9 cellular contexts compared by ENCODE assay signal in genomic region chr6:101011165-101011564, GRCh38.
A peak's percentile ranks its signal among the peaks of the same experiment; 100 is the strongest.
DNase-seq lines count a peak whose midpoint lies in the region; ATAC-seq and TF ChIP-seq lines count a peak whose summit lies in the region.
"Had no signal": no experiment of that assay in that cellular context is flagged by ENCODE, and none has a peak within 500 bp of the region (broad histone marks: within the 10 kb centered on the region; RNA-seq: fewer than 3 reads in every experiment).

No MANE protein-coding gene starts in this region.

- H3K9me2 ChIP-seq in MM.1S (replicated peaks; ENCODE audit: insufficient read depth, low read length), result no peaks in the 10 kb centered on the region

- peak overlapping the region; percentile 73 for H3K4me2 ChIP-seq in MM.1S (ENCODE audit: low read depth, low read length)

- H3K9me3 Mint-ChIP-seq in memory B cell, result no peaks in the 10 kb centered on the region
- H3K9me3 Mint-ChIP-seq in natural killer cell treated with Interleukin-12 subunit alpha and Interleukin-12 subunit beta and Interleukin-15 and Interleukin-18, amount 100 ng/mL, for 72 hours, result no peaks in the 10 kb centered on the region

- H2AFZ ChIP-seq in MM.1S (ENCODE audit: low read length), result peak overlapping the region; percentile 26; the same call in 1 of the 2 replicates

- H3K36me3 Mint-ChIP-seq in memory B cell, result no peaks in the 10 kb centered on the region
- no peaks in the 10 kb centered on the region for H3K36me3 Mint-ChIP-seq in natural killer cell treated with Interleukin-12 subunit alpha and Interleukin-12 subunit beta and Interleukin-15 and Interleukin-18, amount 100 ng/mL, for 72 hours

- H3K4me1 ChIP-seq in MM.1S (ENCODE audit: low read length), result peaks cover 39% of the 10 kb centered on the region

- no peaks in the 10 kb centered on the region for H3K36me3 ChIP-seq in MM.1S (replicated peaks; ENCODE audit: insufficient read depth, low read length)

- H4K20me1 ChIP-seq in MM.1S (ENCODE audit: insufficient read depth, low read length), result no peaks in the 10 kb centered on the region

- no peak for TF ChIP-seq CTCF in MM.1S (IDR thresholded peaks at IDR 0.05; ENCODE audit: low read length)

- H3K9ac ChIP-seq in MM.1S (ENCODE audit: low read length), result no peak overlapping the region; the same call in 1 of the 2 replicates

- peak overlapping the region; percentile 8 for H3K4me3 Mint-ChIP-seq in memory B cell
- H3K4me3 Mint-ChIP-seq in natural killer cell treated with Interleukin-12 subunit alpha and Interleukin-12 subunit beta and Interleukin-15 and Interleukin-18, amount 100 ng/mL, for 72 hours, result no peak overlapping the region

- H3K4me1 Mint-ChIP-seq in memory B cell, result peaks cover 19% of the 10 kb centered on the region
- peaks cover 0 to 3% of the 10 kb centered on the region in 2 donors for H3K4me1 Mint-ChIP-seq in natural killer cell treated with Interleukin-12 subunit alpha and Interleukin-12 subunit beta and Interleukin-15 and Interleukin-18, amount 100 ng/mL, for 72 hours (ENCODE audit: low read depth in 2 of 2)

- H3K9me3 ChIP-seq in MM.1S (replicated peaks; ENCODE audit: insufficient read depth, low read length), result no peaks in the 10 kb centered on the region

- no peaks in the 10 kb centered on the region for H3K27me3 Mint-ChIP-seq in memory B cell
- H3K27me3 Mint-ChIP-seq in natural killer cell treated with Interleukin-12 subunit alpha and Interleukin-12 subunit beta and Interleukin-15 and Interleukin-18, amount 100 ng/mL, for 72 hours, result no peaks in the 10 kb centered on the region

- H3K79me2 ChIP-seq in MM.1S (ENCODE audit: low read length), result no peaks in the 10 kb centered on the region

- peak overlapping the region; percentile 88 for H3K27ac Mint-ChIP-seq in memory B cell
- H3K27ac Mint-ChIP-seq in natural killer cell treated with Interleukin-12 subunit alpha and Interleukin-12 subunit beta and Interleukin-15 and Interleukin-18, amount 100 ng/mL, for 72 hours, result no peak overlapping the region

- no peak for DNase-seq in activated CD4-positive, CD25-positive, alpha-beta regulatory T cell treated with anti-CD3 and anti-CD28 coated beads, Interleukin-2, amount 50 U/mL, for 72 hours
- peak; percentile 7 for DNase-seq in H4 (ENCODE audit: low spot score)
- DNase-seq in MM.1S, result peak; percentile 93
- DNase-seq in memory B cell (ENCODE audit: low spot score in 2 of 2), result peak in 1 of 2 donors; percentile 41
- DNase-seq in natural killer cell treated with Interleukin-12 subunit alpha and Interleukin-12 subunit beta and Interleukin-15 and Interleukin-18, amount 100 ng/mL, for 72 hours (ENCODE audit: low spot score), result no peak
- no peak for DNase-seq in COLO829 (ENCODE audit: low spot score)
- no peak for DNase-seq in C1 segment of cervical spinal cord (lab: John Stamatoyannopoulos, UW)

- H3K27me3 ChIP-seq in MM.1S (replicated peaks; ENCODE audit: insufficient read depth, low read length), result no peaks in the 10 kb centered on the region

- ATAC-seq in activated CD4-positive, CD25-positive, alpha-beta regulatory T cell treated with anti-CD3 and anti-CD28 coated beads, Interleukin-2, amount 50 U/mL, for 24 hours, result peak; percentile 36 to 55
- ATAC-seq in memory B cell (ENCODE audit: low read depth), result peak; percentile 98
- ATAC-seq in natural killer cell treated with Interleukin-12 subunit alpha and Interleukin-12 subunit beta and Interleukin-15 and Interleukin-18, amount 100 ng/mL, for 72 hours, result no peak

- H3K4me3 ChIP-seq in MM.1S (ENCODE audit: low read length), result peak overlapping the region; percentile 29; the same call in 1 of the 2 replicates

- peaks cover 22% of the 10 kb centered on the region for H3F3A ChIP-seq in MM.1S (ENCODE audit: insufficient read depth, low read length)

- peak overlapping the region; percentile 80 for H3K27ac ChIP-seq in MM.1S (ENCODE audit: low read length)
- H3K27ac ChIP-seq: C4-2B had no signal

Comparison
In these comparisons a context has a peak if more than half of its experiments do, and no peak if none do; other contexts are left out.
1. ATAC-seq: peak in activated CD4-positive, CD25-positive, alpha-beta regulatory T cell treated with anti-CD3 and anti-CD28 coated beads, Interleukin-2, amount 50 U/mL, for 24 hours (2 of 2) and memory B cell (single experiment); none in natural killer cell treated with Interleukin-12 subunit alpha and Interleukin-12 subunit beta and Interleukin-15 and Interleukin-18, amount 100 ng/mL, for 72 hours (0 of 2).
2. DNase-seq: peak in H4 (single experiment) and MM.1S (single experiment); none in activated CD4-positive, CD25-positive, alpha-beta regulatory T cell treated with anti-CD3 and anti-CD28 coated beads, Interleukin-2, amount 50 U/mL, for 72 hours (single experiment), natural killer cell treated with Interleukin-12 subunit alpha and Interleukin-12 subunit beta and Interleukin-15 and Interleukin-18, amount 100 ng/mL, for 72 hours (single experiment), COLO829 (single experiment) and C1 segment of cervical spinal cord (0 of 14).